21 cellular contexts compared by ENCODE assay signal in genomic region chr4:104971458-104971857, GRCh38.
DNase-seq lines count a peak whose midpoint lies in the region; ATAC-seq and TF ChIP-seq lines count a peak whose summit lies in the region.
"Had no signal": no experiment of that assay in that cellular context is flagged by ENCODE, and none has a peak within 500 bp of the region (broad histone marks: within the 10 kb centered on the region; RNA-seq: fewer than 3 reads in every experiment).

No MANE protein-coding gene starts in this region.

- peaks cover 25% of the 10 kb centered on the region for H3K4me1 ChIP-seq in mammary epithelial cell (ENCODE audit: insufficient read depth, low read length)
- H3K4me1 ChIP-seq in prostate gland (replicated peaks): no peaks in the 10 kb centered on the region

- no peaks in the 10 kb centered on the region for H4K20me1 ChIP-seq in mammary epithelial cell (ENCODE audit: insufficient read depth, low read length)

- in situ Hi-C loops in mammary epithelial cell (cut with MboI; ENCODE audit: low sequenced_read_pairs in 2 of 2): no loop called here

- H3K4me3 ChIP-seq in GM06990 (replicated peaks; ENCODE audit: low read depth, low read length) (peak overlapping the region; percentile 58), mammary epithelial cell (replicated peaks in 1 of 3; ENCODE audit: insufficient read depth in 1 of 3, low read depth in 2 of 3, low read length in 3 of 3) (peak overlapping the region in 1 of 3 experiments; percentile 40), prostate gland (no peak overlapping the region)
- H3K4me3 ChIP-seq: dorsolateral prefrontal cortex had no signal

- no peak overlapping the region for H3K27ac Mint-ChIP-seq in stimulated activated naive B cell treated with anti-CD40 and anti-IgM and Interleukin-4, amounts not matched to agents 10 μg/mL and 1 μg/mL and 100 μg/mL, for 72 hours
- H3K27ac Mint-ChIP-seq: activated CD4-positive, alpha-beta memory T cell treated with anti-CD3 and anti-CD28 coated beads for 36 hours; activated naive CD8-positive, alpha-beta T cell treated with anti-CD3 and anti-CD28 coated beads, Interleukin-2, amount 50 U/mL, for 24 hours had no signal

- H3K9me3 ChIP-seq in mammary epithelial cell (replicated peaks; ENCODE audit: insufficient read depth, low read length) (no peaks in the 10 kb centered on the region), prostate gland (no peaks in the 10 kb centered on the region)
- H3K9me3 ChIP-seq: neutrophil had no signal

- H3K79me2 ChIP-seq in mammary epithelial cell (ENCODE audit: insufficient read depth, low read length): no peaks in the 10 kb centered on the region

- H3K36me3 ChIP-seq in GM06990 (ENCODE audit: control insufficient read depth, insufficient read depth, low read length) (no peaks in the 10 kb centered on the region), mammary epithelial cell (ENCODE audit: insufficient read depth, low read length) (no peaks in the 10 kb centered on the region), prostate gland (no peaks in the 10 kb centered on the region)
- H3K36me3 ChIP-seq: neutrophil had no signal

- ATAC-seq in stimulated activated naive B cell treated with anti-CD40 and anti-IgM and Interleukin-4, amounts not matched to agents 10 μg/mL and 1 μg/mL and 100 μg/mL, for 72 hours (replicated peaks): no peak
- ATAC-seq in GM19324 (IDR thresholded peaks at IDR 0.05; ENCODE audit: low FRiP score, unreplicated experiment): no peak
- ATAC-seq: activated CD4-positive, CD25-positive, alpha-beta regulatory T cell treated with anti-CD3 and anti-CD28 coated beads, Interleukin-2, amount 50 U/mL, for 24 hours; activated naive CD8-positive, alpha-beta T cell treated with anti-CD3 and anti-CD28 coated beads, Interleukin-2, amount 50 U/mL, for 24 hours had no signal

- H3K4me2 ChIP-seq in mammary epithelial cell (ENCODE audit: insufficient read depth, low read depth, low read length): peak overlapping the region; percentile 82

- no peak overlapping the region for H3K4me3 Mint-ChIP-seq in stimulated activated naive B cell treated with anti-CD40 and anti-IgM and Interleukin-4, amounts not matched to agents 10 μg/mL and 1 μg/mL and 100 μg/mL, for 72 hours
- H3K4me3 Mint-ChIP-seq: activated CD4-positive, alpha-beta memory T cell treated with anti-CD3 and anti-CD28 coated beads for 36 hours; activated naive CD8-positive, alpha-beta T cell treated with anti-CD3 and anti-CD28 coated beads, Interleukin-2, amount 50 U/mL, for 24 hours; CD14-positive monocyte had no signal

- H3K9ac ChIP-seq in mammary epithelial cell (ENCODE audit: insufficient read depth, low read length): peak overlapping the region; percentile 57

- no peaks in the 10 kb centered on the region for H3K27me3 Mint-ChIP-seq in stimulated activated naive B cell treated with anti-CD40 and anti-IgM and Interleukin-4, amounts not matched to agents 10 μg/mL and 1 μg/mL and 100 μg/mL, for 72 hours
- H3K27me3 Mint-ChIP-seq: activated naive CD8-positive, alpha-beta T cell treated with anti-CD3 and anti-CD28 coated beads, Interleukin-2, amount 50 U/mL, for 24 hours had no signal

- DNase-seq in GM06990 (ENCODE audit: extremely low read depth, insufficient read length): no peak
- DNase-seq in HT1080 (ENCODE audit: low read depth): peak; percentile 34
- peak; percentile 93 for DNase-seq in mammary epithelial cell
- peak; percentile 38 for DNase-seq in prostate gland (ENCODE audit: low spot score)
- DNase-seq in stimulated activated naive B cell treated with anti-CD40 and anti-IgM and Interleukin-4, amounts not matched to agents 10 μg/mL and 1 μg/mL and 100 μg/mL, for 72 hours: no peak
- DNase-seq in activated naive CD4-positive, alpha-beta T cell (lab: John Stamatoyannopoulos, UW): no peak
- DNase-seq: activated CD4-positive, alpha-beta memory T cell treated with anti-CD3 and anti-CD28 coated beads for 36 hours; activated naive CD8-positive, alpha-beta T cell treated with anti-CD3 and anti-CD28 coated beads, Interleukin-2, amount 50 U/mL, for 24 hours; cerebellar nuclear complex; dorsolateral prefrontal cortex; foreskin melanocyte; mesendoderm; NCI-H146; NCI-H774; Right ventricle myocardium superior; stimulated activated CD4-positive, alpha-beta T cell treated with anti-CD3 and anti-CD28 coated beads, Interleukin-1b, Interleukin-23, amount 100 ng/mL, for 48 hours; SW 1271 had no signal

- peaks cover 12 to 21% of the 10 kb centered on the region in 2 donors for H3K4me1 Mint-ChIP-seq in stimulated activated naive B cell treated with anti-CD40 and anti-IgM and Interleukin-4, amounts not matched to agents 10 μg/mL and 1 μg/mL and 100 μg/mL, for 72 hours

- 5% methylated on average over 2 of the region's 2 CpGs for WGBS in mammary epithelial cell (ENCODE audit: low coverage, missing lambda C conversion rate)
- 35% methylated on average over 2 of the region's 2 CpGs for WGBS in prostate gland

- no peak for TF ChIP-seq CTCF in GM06990 (IDR thresholded peaks at IDR 0.05; ENCODE audit: insufficient read depth, low read length, poor library complexity, severe bottlenecking)
- no peak for TF ChIP-seq CTCF in mammary epithelial cell (conservative IDR thresholded peaks at IDR 0.05 in 1 of 2, IDR thresholded peaks at IDR 0.05 in 1 of 2; ENCODE audit: extremely low read depth in 1 of 2, insufficient read depth in 1 of 2, low read depth in 1 of 2, low read length in 2 of 2)
- no peak for TF ChIP-seq CTCF in prostate gland (IDR thresholded peaks at IDR 0.05)

- no TSS peak for BruUV-seq in mammary epithelial cell (replicated peaks; lab: Mats Ljungman, UMichigan)

- TF ChIP-seq POLR2A in prostate gland (IDR thresholded peaks at IDR 0.05): no peak

- H3K36me3 Mint-ChIP-seq in stimulated activated naive B cell treated with anti-CD40 and anti-IgM and Interleukin-4, amounts not matched to agents 10 μg/mL and 1 μg/mL and 100 μg/mL, for 72 hours: no peaks in the 10 kb centered on the region
- H3K36me3 Mint-ChIP-seq: activated CD4-positive, alpha-beta memory T cell treated with anti-CD3 and anti-CD28 coated beads for 36 hours; CD14-positive monocyte had no signal

- H2AFZ ChIP-seq in mammary epithelial cell (ENCODE audit: low read depth, low read length): peak overlapping the region; percentile 59

- dilution Hi-C loops in mammary epithelial cell (cut with HindIII; ENCODE audit: low sequenced_read_pairs): no loop called here

- peak overlapping the region; percentile 94 for H3K27ac ChIP-seq in mammary epithelial cell (ENCODE audit: insufficient read depth, low read depth, low read length)
- H3K27ac ChIP-seq in prostate gland: peak overlapping the region in 1 of 2 donors; percentile 26
- H3K27ac ChIP-seq: dorsolateral prefrontal cortex, neutrophil had no signal

- H3K9me3 Mint-ChIP-seq in stimulated activated naive B cell treated with anti-CD40 and anti-IgM and Interleukin-4, amounts not matched to agents 10 μg/mL and 1 μg/mL and 100 μg/mL, for 72 hours: no peaks in the 10 kb centered on the region
- H3K9me3 Mint-ChIP-seq: activated CD4-positive, alpha-beta memory T cell treated with anti-CD3 and anti-CD28 coated beads for 36 hours; activated naive CD8-positive, alpha-beta T cell treated with anti-CD3 and anti-CD28 coated beads, Interleukin-2, amount 50 U/mL, for 24 hours; CD14-positive monocyte had no signal

- H3K27me3 ChIP-seq in GM06990 (replicated peaks; ENCODE audit: control insufficient read depth, insufficient read depth, low read length) (no peaks in the 10 kb centered on the region), mammary epithelial cell (ENCODE audit: insufficient read depth, low read length) (no peaks in the 10 kb centered on the region), prostate gland (replicated peaks; ENCODE audit: insufficient read depth) (no peaks in the 10 kb centered on the region)
- H3K27me3 ChIP-seq: neutrophil had no signal

- CTCF ChIA-PET in mammary epithelial cell (lab: Charles Lee; ENCODE audit: low non-redundant PET): no interaction called here

- intact Hi-C loops in mammary epithelial cell (cut with micrococcal nuclease): no loop called here
- intact Hi-C loops in prostate gland (cut with DNase I): no loop called here

Comparison
In these comparisons a context has a peak if more than half of its experiments do, and no peak if none do; other contexts are left out.
1. DNase-seq: peak in HT1080 (single experiment), mammary epithelial cell (single experiment) and prostate gland (single experiment); none in GM06990 (single experiment), stimulated activated naive B cell treated with anti-CD40 and anti-IgM and Interleukin-4, amounts not matched to agents 10 μg/mL and 1 μg/mL and 100 μg/mL, for 72 hours (single experiment) and activated naive CD4-positive, alpha-beta T cell (0 of 4).